Comparison of ENCODE assay signal across 8 cellular contexts in genomic region chr3:53347261-53348064, GRCh38. TPM values are rescaled to one million over a fixed set of nuclear protein-coding genes. Genes with fewer than 3 reads are reported as not detected.
A peak's percentile ranks its signal among the peaks of the same experiment; 100 is the strongest.
DNase-seq lines count a peak whose midpoint lies in the region; ATAC-seq lines count a peak whose summit lies in the region.

TSS of gene DCP1A (minus strand) at chr3:53347543. CDS start at chr3:53347517, 26 bp downstream.

- ATAC-seq in GM21526 (IDR thresholded peaks at IDR 0.05; ENCODE audit: low FRiP score, unreplicated experiment), result peak; percentile 95

- H3K27ac ChIP-seq in epithelial cell of prostate, result peak within 1 kb of the TSS; percentile 79

- DNase-seq in DMS 273 treated with DMSO at 0.1 percent for 48 hours (lab: John Stamatoyannopoulos, UW) (peak; percentile 69), HuH-7.5 (ENCODE audit: low spot score) (peak; percentile 49), OCI-M2 (lab: John Stamatoyannopoulos, UW; ENCODE audit: unreplicated experiment) (peak; percentile 43), activated T-cell treated with anti-CD3 and anti-CD28 coated beads for 4 hours (peak; percentile 89), epithelial cell of prostate (ENCODE audit: low read depth, low spot score) (peak; percentile 84), mucosa of gallbladder (ENCODE audit: low spot score) (peak; percentile 96)
- peak; percentile 81 to 91 for DNase-seq in stimulated activated CD8-positive, alpha-beta memory T cell treated with anti-CD3 and anti-CD28 coated beads, Interleukin-4, amount 100 ng/mL, for 4 hours (ENCODE audit: low read depth in 2 of 2, low spot score in 1 of 2)

RNA-seq across cellular contexts. Expression of gene DCP1A, which starts in this region (rescaled TPM):
- 23.0 TPM for total RNA-seq in mucosa of gallbladder

Comparison
In these comparisons a context has a peak if more than half of its experiments do, and no peak if none do; other contexts are left out.
1. Peak in every context shown above with its lines: DNase-seq, ATAC-seq and H3K27ac ChIP-seq.
2. DNase-seq: peak in every context shown above with its lines; median percentile 96 in mucosa of gallbladder; 89 in activated T-cell treated with anti-CD3 and anti-CD28 coated beads for 4 hours; 86 in stimulated activated CD8-positive, alpha-beta memory T cell treated with anti-CD3 and anti-CD28 coated beads, Interleukin-4, amount 100 ng/mL, for 4 hours; 84 in epithelial cell of prostate; 69 in DMS 273 treated with DMSO at 0.1 percent for 48 hours; 49 in HuH-7.5; 43 in OCI-M2.